In genomic region chr9:69279084-69279729, GRCh38 we compare ENCODE assay signal across 18 cellular contexts. TPM values are rescaled to one million over a fixed set of nuclear protein-coding genes. Genes with fewer than 3 reads are reported as not detected.
DNase-seq lines count a peak whose midpoint lies in the region; ATAC-seq, FAIRE-seq and TF ChIP-seq lines count a peak whose summit lies in the region.
"Had no signal": no experiment of that assay in that cellular context is flagged by ENCODE, and none has a peak within 500 bp of the region (broad histone marks: within the 10 kb centered on the region; RNA-seq: fewer than 3 reads in every experiment).

No MANE protein-coding gene starts in this region.

- POLR2A ChIA-PET in activated CD4-positive, alpha-beta T cell treated with anti-CD3 and anti-CD28 coated beads for 36 hours (lab: Charles Lee): no interaction called here
- POLR2A ChIA-PET in H1 (lab: Charles Lee; ENCODE audit: partially characterized antibody): no interaction called here

- no peak overlapping the region for H4K8ac ChIP-seq in H1 (ENCODE audit: extremely low read depth, insufficient read depth, low read length)

- H3K27me3 Mint-ChIP-seq in activated CD4-positive, alpha-beta T cell treated with anti-CD3 and anti-CD28 coated beads for 36 hours: peaks cover 41% of the 10 kb centered on the region
- H3K27me3 Mint-ChIP-seq in activated CD4-positive, alpha-beta T cell treated with anti-CD3 and anti-CD28 coated beads, Interleukin-2, amount 10 ng/mL, durations not matched to agents 24 days and 14 days: peaks cover 13% of the 10 kb centered on the region

- peaks cover 10% of the 10 kb centered on the region for H3K9me3 Mint-ChIP-seq in activated CD4-positive, alpha-beta T cell treated with anti-CD3 and anti-CD28 coated beads for 36 hours (ENCODE audit: low read depth)
- H3K9me3 Mint-ChIP-seq in activated CD4-positive, alpha-beta T cell treated with anti-CD3 and anti-CD28 coated beads, Interleukin-2, amount 10 ng/mL, durations not matched to agents 24 days and 14 days: peaks cover 4% of the 10 kb centered on the region
- H3K9me3 Mint-ChIP-seq: HFFc6 had no signal

- H2BK15ac ChIP-seq in H1 (ENCODE audit: low read length): no peak overlapping the region

- no peak for TF ChIP-seq EP300 in H1 (IDR thresholded peaks at IDR 0.05; ENCODE audit: borderline replicate concordance in 1 of 2, low read depth in 2 of 2, low read length in 2 of 2)

- peak; percentile 96 for ATAC-seq in activated CD4-positive, alpha-beta T cell treated with anti-CD3 and anti-CD28 coated beads for 36 hours
- ATAC-seq in GM19463 (IDR thresholded peaks at IDR 0.05; ENCODE audit: unreplicated experiment) (peak; percentile 79), HG02973 (IDR thresholded peaks at IDR 0.05; ENCODE audit: unreplicated experiment) (peak; percentile 70)
- ATAC-seq: CD8-positive, alpha-beta T cell had no signal

- H3K36me3 ChIP-seq in H1 (ENCODE audit: control insufficient read depth in 2 of 4, insufficient read depth in 4 of 4, low read length in 3 of 4): no peaks in the 10 kb centered on the region
- H3K36me3 ChIP-seq: Peyer's patch had no signal

- intact Hi-C loops in activated CD4-positive, alpha-beta T cell treated with anti-CD3 and anti-CD28 coated beads for 36 hours (cut with DNase I, micrococcal nuclease): loop anchor here in 1 of 2 experiments (1.0 to 5.0 kb wide), 2 partner anchors 39 to 112 kb away; no protein-coding TSS in a partner anchor
- intact Hi-C loops in activated CD4-positive, alpha-beta T cell treated with anti-CD3 and anti-CD28 coated beads, Interleukin-2, amount 10 ng/mL, durations not matched to agents 24 days and 14 days (cut with micrococcal nuclease): no loop called here

- CTCF ChIA-PET in activated CD4-positive, alpha-beta T cell treated with anti-CD3 and anti-CD28 coated beads for 36 hours (lab: Charles Lee): no interaction called here
- CTCF ChIA-PET in H1 (lab: Charles Lee; ENCODE audit: partially characterized antibody): no interaction called here

- H3K4me1 Mint-ChIP-seq in activated CD4-positive, alpha-beta T cell treated with anti-CD3 and anti-CD28 coated beads for 36 hours: peaks cover 9% of the 10 kb centered on the region
- no peaks in the 10 kb centered on the region for H3K4me1 Mint-ChIP-seq in activated CD4-positive, alpha-beta T cell treated with anti-CD3 and anti-CD28 coated beads, Interleukin-2, amount 10 ng/mL, durations not matched to agents 24 days and 14 days

- no peak overlapping the region for H2BK5ac ChIP-seq in H1 (ENCODE audit: low read depth, low read length)

- no peak overlapping the region for H3K4ac ChIP-seq in H1 (replicated peaks; ENCODE audit: insufficient read length, low read depth, low read length)

- peak overlapping the region; percentile 24 for H3K27ac Mint-ChIP-seq in activated CD4-positive, alpha-beta T cell treated with anti-CD3 and anti-CD28 coated beads for 36 hours
- H3K27ac Mint-ChIP-seq in activated CD4-positive, alpha-beta T cell treated with anti-CD3 and anti-CD28 coated beads, Interleukin-2, amount 10 ng/mL, durations not matched to agents 24 days and 14 days: no peak overlapping the region
- H3K27ac Mint-ChIP-seq: CD8-positive, alpha-beta T cell; HFFc6 had no signal

- no peaks in the 10 kb centered on the region for H3K79me2 ChIP-seq in H1 (ENCODE audit: control insufficient read depth in 1 of 2, insufficient read depth in 2 of 2, low read length in 2 of 2)

- H3K56ac ChIP-seq in H1 (replicated peaks; ENCODE audit: insufficient read length, low read depth, low read length): no peak overlapping the region

- TF ChIP-seq POLR2A in H1 (IDR thresholded peaks at IDR 0.05; ENCODE audit: control extremely low read depth in 1 of 2, low read depth in 2 of 2, low read length in 2 of 2): no peak

- no peak for TF ChIP-seq CTCF in H1 (IDR thresholded peaks at IDR 0.05; ENCODE audit: control extremely low read depth in 1 of 3, insufficient read depth in 1 of 3, low read depth in 1 of 3, low read length in 3 of 3)

- H3K23ac ChIP-seq in H1 (ENCODE audit: insufficient read length): no peak overlapping the region

- DNase-seq in activated CD4-positive, alpha-beta T cell treated with anti-CD3 and anti-CD28 coated beads for 36 hours: peak; percentile 69
- no peak for DNase-seq in activated CD4-positive, alpha-beta T cell treated with anti-CD3 and anti-CD28 coated beads, Interleukin-2, amount 10 ng/mL, durations not matched to agents 24 days and 14 days
- DNase-seq in H1 (ENCODE audit: low read depth in 1 of 2, low spot score in 2 of 2): no peak
- no peak for DNase-seq in inferior parietal cortex (ENCODE audit: extremely low spot score)
- DNase-seq in NCI-H1417 (lab: John Stamatoyannopoulos, UW): no peak
- no peak for DNase-seq in GM03348 (ENCODE audit: low spot score)
- DNase-seq: CD8-positive, alpha-beta T cell; GDM1; HFFc6; hypothalamus; NCI-H446; Peyer's patch; T-helper 1 cell had no signal

- H3K4me1 ChIP-seq in H1 (replicated peaks in 1 of 4; ENCODE audit: control insufficient read depth in 3 of 4, insufficient read depth in 4 of 4, low read length in 3 of 4): peaks cover 0 to 3% (median 1%) of the 10 kb centered on the region in 4 experiments; a peak in 1 of 7 replicates
- H3K4me1 ChIP-seq: Peyer's patch had no signal

- no peak overlapping the region for H2BK120ac ChIP-seq in H1 (replicated peaks; ENCODE audit: low read depth, low read length)

- no peak for TF ChIP-seq RAD21 in H1 (IDR thresholded peaks at IDR 0.05 in 1 of 2, conservative IDR thresholded peaks at IDR 0.05 in 1 of 2; ENCODE audit: low read depth in 2 of 2, low read length in 2 of 2)

- no peak overlapping the region for H4K91ac ChIP-seq in H1 (replicated peaks; ENCODE audit: insufficient read length, low read length)

- 0 out of 2 replicates have a peak overlapping the region, but pooled peaks have one; percentile 9 for H2BK20ac ChIP-seq in H1 (ENCODE audit: low read length)

- no peak overlapping the region for H3K4me2 ChIP-seq in H1 (ENCODE audit: insufficient read depth in 1 of 2, low read depth in 2 of 2, low read length in 2 of 2)

- no peaks in the 10 kb centered on the region for H3K23me2 ChIP-seq in H1 (ENCODE audit: low read depth, low read length)

- H3K27me3 ChIP-seq in H1 (replicated peaks in 1 of 4; ENCODE audit: control insufficient read depth in 3 of 4, extremely low read depth in 1 of 4, insufficient read depth in 3 of 4, low read length in 3 of 4): no peaks in the 10 kb centered on the region
- H3K27me3 ChIP-seq: Peyer's patch had no signal

- no peaks in the 10 kb centered on the region for H3K36me3 Mint-ChIP-seq in activated CD4-positive, alpha-beta T cell treated with anti-CD3 and anti-CD28 coated beads for 36 hours (ENCODE audit: low read depth)
- H3K36me3 Mint-ChIP-seq in activated CD4-positive, alpha-beta T cell treated with anti-CD3 and anti-CD28 coated beads, Interleukin-2, amount 10 ng/mL, durations not matched to agents 24 days and 14 days (ENCODE audit: low read depth): no peaks in the 10 kb centered on the region
- H3K36me3 Mint-ChIP-seq: CD8-positive, alpha-beta T cell had no signal

- H2AFZ ChIP-seq in H1 (ENCODE audit: low read length): no peak overlapping the region

- H3K27ac ChIP-seq in H1 (ENCODE audit: low read depth, low read length): no peak overlapping the region
- H3K27ac ChIP-seq: coronary artery, Peyer's patch, skin epidermis had no signal

- no peak overlapping the region for H3K9ac ChIP-seq in H1 (replicated peaks in 1 of 4; ENCODE audit: extremely low read depth in 1 of 4, low read depth in 3 of 4, low read length in 3 of 4)

- H3K79me1 ChIP-seq in H1 (ENCODE audit: low read depth, low read length): no peaks in the 10 kb centered on the region

- H2BK12ac ChIP-seq in H1 (ENCODE audit: low read depth, low read length): no peak overlapping the region

- peak overlapping the region; percentile 48 for H3K14ac ChIP-seq in H1 (ENCODE audit: insufficient read length)

- no peaks in the 10 kb centered on the region for H4K20me1 ChIP-seq in H1 (replicated peaks in 1 of 2; ENCODE audit: control insufficient read depth in 1 of 2, insufficient read depth in 2 of 2, low read length in 2 of 2)

- no peak overlapping the region for H2AK5ac ChIP-seq in H1 (ENCODE audit: low read depth, low read length)

- no peak overlapping the region for H3K4me3 ChIP-seq in H1 (ENCODE audit: extremely low read depth in 1 of 4, insufficient read depth in 2 of 4, low read depth in 3 of 4, low read length in 4 of 4)
- H3K4me3 ChIP-seq: coronary artery, lung, Peyer's patch, skin epidermis had no signal

- FAIRE-seq in H1 (lab: Jason Lieb, UNC): no peak

- H3K4me3 Mint-ChIP-seq in activated CD4-positive, alpha-beta T cell treated with anti-CD3 and anti-CD28 coated beads for 36 hours: no peak overlapping the region
- H3K4me3 Mint-ChIP-seq in activated CD4-positive, alpha-beta T cell treated with anti-CD3 and anti-CD28 coated beads, Interleukin-2, amount 10 ng/mL, durations not matched to agents 24 days and 14 days: no peak overlapping the region
- H3K4me3 Mint-ChIP-seq: CD8-positive, alpha-beta T cell; HFFc6 had no signal

- WGBS in H1 (ENCODE audit: extremely low coverage in 1 of 2, insufficient coverage in 1 of 2, insufficient read length in 1 of 2, insufficient replicate concordance in 2 of 2, low coverage in 1 of 2, low lambda C conversion rate in 2 of 2, missing lambda C conversion rate in 1 of 2), 2 experiments: 89% methylated on average over 5 of the region's 5 CpGs; no CpG with 5 or more reads in 1 of the 2 experiments

- no peak overlapping the region for H4K5ac ChIP-seq in H1 (ENCODE audit: insufficient read length, low read depth, low read length)

- H3K9me3 ChIP-seq in H1 (ENCODE audit: insufficient read depth in 2 of 2, low read depth in 1 of 2, low read length in 1 of 2): peaks cover 0 to 4% of the 10 kb centered on the region in 2 experiments; a peak in 1 of 4 replicates
- H3K9me3 ChIP-seq: Peyer's patch had no signal

- no peak overlapping the region for H3K18ac ChIP-seq in H1 (ENCODE audit: extremely low read depth, low read length)

TF ChIP-seq in H1, 55 proteins besides CTCF, POLR2A, EP300 and RAD21 (continues in another document):
- no peak for TF ChIP-seq ASH2L (IDR thresholded peaks at IDR 0.05; ENCODE audit: low read length)

RNA-seq across cellular contexts. Expression of gene ENTREP1, which starts 45.8 kb away (rescaled TPM):
- total RNA-seq in activated CD4-positive, alpha-beta T cell treated with anti-CD3 and anti-CD28 coated beads for 36 hours: not detected
- not detected in 2 replicates for total RNA-seq in activated CD4-positive, alpha-beta T cell treated with anti-CD3 and anti-CD28 coated beads, Interleukin-2, amount 10 ng/mL, durations not matched to agents 24 days and 14 days
- 22.8 and 25.0 TPM in 2 replicates for total RNA-seq in H1 (2021; fragmentation: NEBNext Ultra II Directional; extraction: Animal tissue kit (Norgen Biotek cat#: 25700))
- 14.8 and 15.3 TPM in 2 replicates for polyA plus RNA-seq in H1 (2011; rRNA removed)
- polyA plus RNA-seq in H1 (2011; cell fraction: cytosol; rRNA removed): 13.0 TPM
- 64.5 TPM for polyA plus RNA-seq in H1 (2011; cell fraction: nucleus; rRNA removed)
- polyA plus RNA-seq in H1 (2012, experiment 1 of 2): 12.3 to 17.8 TPM (median 15.6 TPM) in 4 replicates
- polyA plus RNA-seq in H1 (2012, experiment 2 of 2): 9.5 TPM
- 40.5 TPM for polyA plus RNA-seq in H1 (2013, experiment 1 of 2)
- 39.5 TPM for polyA plus RNA-seq in H1 (2013, experiment 2 of 2)
- 15.9 and 17.4 TPM in 2 replicates for polyA minus RNA-seq in H1 (2011; rRNA and poly(A)+ RNA removed)
- 7.4 TPM for polyA minus RNA-seq in H1 (2011; cell fraction: cytosol; rRNA and poly(A)+ RNA removed)
- polyA minus RNA-seq in H1 (2011; cell fraction: nucleus; rRNA and poly(A)+ RNA removed): 23.6 TPM
- total RNA-seq: CD8-positive, alpha-beta T cell had no signal

Comparison
In these comparisons a context has a peak if more than half of its experiments do, and no peak if none do; other contexts are left out.
1. RNA of gene ENTREP1, which starts 45.8 kb away (total RNA-seq): 22.8 to 25.0 TPM in H1; not detected in activated CD4-positive, alpha-beta T cell treated with anti-CD3 and anti-CD28 coated beads for 36 hours and not detected in activated CD4-positive, alpha-beta T cell treated with anti-CD3 and anti-CD28 coated beads, Interleukin-2, amount 10 ng/mL, durations not matched to agents 24 days and 14 days; every median in the first group is over 10 times any median in the second.
2. Peak in every context shown above with its lines, with median percentiles within 50 percentile points of each other: ATAC-seq.